25 cellular contexts compared by ENCODE assay signal in genomic region chr9:115195889-115196288, GRCh38.
"Had no signal": no experiment of that assay in that cellular context is flagged by ENCODE, and none has a peak within 500 bp of the region (broad histone marks: within the 10 kb centered on the region; RNA-seq: fewer than 3 reads in every experiment).

No MANE protein-coding gene starts in this region.

- H3K9ac ChIP-seq: neural progenitor cell, parathyroid adenoma had no signal

- H3K79me2 ChIP-seq: parathyroid adenoma had no signal

- H3K9me3 ChIP-seq: ovary, right lobe of liver, suprapubic skin, testis, tibial artery, uterus had no signal

- H2AFZ ChIP-seq: neural progenitor cell, parathyroid adenoma had no signal

- H3K4me1 ChIP-seq: parathyroid adenoma, psoas muscle, right lobe of liver, testis, upper lobe of right lung, uterus had no signal

- H3K36me3 ChIP-seq: ovary, right lobe of liver, sigmoid colon, suprapubic skin, tibial artery, transverse colon, upper lobe of right lung, uterus had no signal

- DNase-seq: natural killer cell; occipital lobe; ovary; posterior cingulate gyrus; psoas muscle; right cardiac atrium; right lobe of liver; sigmoid colon; small intestine; stimulated activated CD4-positive, alpha-beta T cell treated with anti-CD3 and anti-CD28 coated beads, Interleukin-15, amount 100 ng/mL, for 24 hours; stimulated activated CD4-positive, alpha-beta T cell treated with anti-CD3 and anti-CD28 coated beads, Interleukin-2, amount 100 ng/mL, for 24 hours; stimulated activated CD4-positive, alpha-beta T cell treated with anti-CD3 and anti-CD28 coated beads, Interleukin-2, amount 100 ng/mL, for 48 hours; stimulated activated CD4-positive, alpha-beta T cell treated with anti-CD3 and anti-CD28 coated beads, Interleukin-4, amount 100 ng/mL, for 24 hours; stimulated activated naive B cell treated with anti-CD40 and anti-IgM and Interleukin-4, amounts not matched to agents 10 μg/mL and 1 μg/mL and 100 μg/mL, for 72 hours; stimulated activated naive CD8-positive, alpha-beta T cell treated with anti-CD3 and anti-CD28 coated beads, Interleukin-15, amount 100 ng/mL, for 72 hours; stimulated activated naive CD8-positive, alpha-beta T cell treated with anti-CD3 and anti-CD28 coated beads, Interleukin-15, Interleukin-2, amounts not matched to agents 100 U/mL and 50 U/mL, for 24 hours; substantia nigra; testis; tibial artery; transverse colon; upper lobe of right lung; uterus had no signal

- H3K4me3 ChIP-seq: neural progenitor cell, ovary, psoas muscle, right lobe of liver, sigmoid colon, suprapubic skin, testis, tibial artery, transverse colon, upper lobe of right lung, uterus had no signal

- H3K4me2 ChIP-seq: neural progenitor cell had no signal

- H3K27me3 ChIP-seq: neural progenitor cell, ovary, right lobe of liver, sigmoid colon, suprapubic skin, testis, tibial artery, transverse colon, upper lobe of right lung, uterus had no signal

- H3K27ac ChIP-seq: neural progenitor cell, ovary, parathyroid adenoma, psoas muscle, right lobe of liver, suprapubic skin, testis, tibial artery, transverse colon, upper lobe of right lung, uterus had no signal
